In genomic region chr5:121873409-121873808, GRCh38 we compare ENCODE assay signal across 9 cellular contexts. TPM values are rescaled to one million over a fixed set of nuclear protein-coding genes. Genes with fewer than 3 reads are reported as not detected.
"Had no signal": no experiment of that assay in that cellular context is flagged by ENCODE, and none has a peak within 500 bp of the region (broad histone marks: within the 10 kb centered on the region; RNA-seq: fewer than 3 reads in every experiment).

No MANE protein-coding gene starts in this region.

- DNase-seq: H9, HCEC 1CT, KG1 had no signal

- H2AFZ ChIP-seq: GM23338 had no signal

- H3K27ac ChIP-seq: HL-60 had no signal

- H3K4me3 ChIP-seq: GM23338, K562 had no signal

- ATAC-seq: GM23338, HepG2, K562 had no signal

- H3K4me2 ChIP-seq: GM23338 had no signal

RNA-seq across cellular contexts. Expression of gene FTMT, which starts 21.7 kb away (rescaled TPM):
- total RNA-seq: GM23338, H1, H9, HepG2, HT1080, K562 had no signal
- polyA plus RNA-seq: GM23338, H1, HepG2, K562 had no signal
